ENCODE assay signal across 25 cellular contexts in the genomic region with DNA sequence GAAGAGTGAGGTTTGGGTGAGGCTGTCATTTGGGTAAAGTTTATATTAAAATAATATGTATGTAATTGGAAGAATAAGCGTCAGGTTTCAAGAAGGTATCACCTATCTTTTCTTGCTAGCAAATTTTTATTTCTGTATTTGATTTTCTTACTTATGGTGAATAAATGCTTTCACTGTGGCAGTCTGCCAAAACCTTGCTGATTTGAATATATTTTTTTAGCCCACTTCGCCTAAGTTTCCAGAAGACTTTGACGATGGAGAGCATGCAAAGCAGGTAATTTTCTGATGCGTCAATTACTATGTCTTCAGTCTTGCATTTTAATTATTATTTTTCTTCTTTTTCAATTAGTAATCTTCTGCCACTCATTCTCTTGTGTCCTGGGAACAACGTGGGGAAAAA.
"Had no signal": no experiment of that assay in that cellular context is flagged by ENCODE, and none has a peak within 500 bp of the region (broad histone marks: within the 10 kb centered on the region; RNA-seq: fewer than 3 reads in every experiment).

No MANE protein-coding gene starts in this region.

- H3K27ac Mint-ChIP-seq: activated naive CD8-positive, alpha-beta T cell; activated T-helper 2 cell treated with anti-CD3 and anti-CD28 coated beads, Interferon-gamma antibody, Interleukin-2, Interleukin-4, amounts not matched to agents 10 μg/mL and 5 μg/mL and 100 μg/mL, durations not matched to agents 14 hours and 24 hours and 36 hours; immature natural killer cell; T-helper 2 cell treated with Interferon-gamma antibody and Interleukin-4, amounts not matched to agents 5 μg/mL and 100 μg/mL, for 36 hours had no signal

- H3K9me3 Mint-ChIP-seq: activated T-cell treated with anti-CD3 and anti-CD28 coated beads, Interleukin-2, amount 50 U/mL, for 4 hours; activated T-helper 2 cell treated with anti-CD3 and anti-CD28 coated beads, Interferon-gamma antibody, Interleukin-2, Interleukin-4, amounts not matched to agents 10 μg/mL and 5 μg/mL and 100 μg/mL, durations not matched to agents 14 hours and 24 hours and 36 hours; immature natural killer cell; naive B cell; T-helper 2 cell treated with Interferon-gamma antibody and Interleukin-4, amounts not matched to agents 5 μg/mL and 100 μg/mL, for 36 hours had no signal

- H3K27me3 Mint-ChIP-seq: activated naive CD8-positive, alpha-beta T cell; naive B cell had no signal

- ATAC-seq: activated T-cell treated with anti-CD3 and anti-CD28 coated beads, Interleukin-2, amount 50 U/mL, for 4 hours; foreskin keratinocyte; left lobe of liver; lower lobe of right lung; sciatic nerve; stimulated activated naive CD8-positive, alpha-beta T cell treated with anti-CD3 and anti-CD28 coated beads, Interleukin-15, Interleukin-2, amounts not matched to agents 100 U/mL and 50 U/mL, for 24 hours; upper lobe of right lung had no signal

- H3K4me1 Mint-ChIP-seq: immature natural killer cell, naive B cell had no signal

- DNase-seq: activated CD4-positive, alpha-beta T cell treated with anti-CD3 and anti-CD28 coated beads for 1 hour; activated CD4-positive, alpha-beta T cell treated with anti-CD3 and anti-CD28 coated beads, Interleukin-2, amount 50 U/mL, for 4 hours; activated CD8-positive, alpha-beta memory T cell treated with anti-CD3 and anti-CD28 coated beads, Interleukin-2, amount 50 U/mL, for 48 hours; activated naive CD4-positive, alpha-beta T cell; activated T-cell treated with anti-CD3 and anti-CD28 coated beads, Interleukin-2, amount 50 U/mL, for 4 hours; adrenal gland; central memory CD4-positive, alpha-beta T cell; effector memory CD4-positive, alpha-beta T cell; foreskin keratinocyte; immature natural killer cell; lower lobe of right lung; naive B cell; occipital lobe; small intestine; stimulated activated CD4-positive, alpha-beta T cell treated with anti-CD3 and anti-CD28 coated beads, Interleukin-15, amount 100 ng/mL, for 24 hours; stimulated activated CD4-positive, alpha-beta T cell treated with anti-CD3 and anti-CD28 coated beads, Interleukin-2, amount 100 ng/mL, for 48 hours; stimulated activated naive CD8-positive, alpha-beta T cell treated with anti-CD3 and anti-CD28 coated beads, Interleukin-15, Interleukin-2, amounts not matched to agents 100 U/mL and 50 U/mL, for 24 hours; thyroid gland; upper lobe of right lung; WERI-Rb-1 had no signal

- H3K4me3 Mint-ChIP-seq: activated naive CD8-positive, alpha-beta T cell; activated T-cell treated with anti-CD3 and anti-CD28 coated beads, Interleukin-2, amount 50 U/mL, for 4 hours; immature natural killer cell; naive B cell; T-helper 2 cell treated with Interferon-gamma antibody and Interleukin-4, amounts not matched to agents 5 μg/mL and 100 μg/mL, for 36 hours had no signal
